ENCODE assay signal across 1 cellular context in the genomic region with DNA sequence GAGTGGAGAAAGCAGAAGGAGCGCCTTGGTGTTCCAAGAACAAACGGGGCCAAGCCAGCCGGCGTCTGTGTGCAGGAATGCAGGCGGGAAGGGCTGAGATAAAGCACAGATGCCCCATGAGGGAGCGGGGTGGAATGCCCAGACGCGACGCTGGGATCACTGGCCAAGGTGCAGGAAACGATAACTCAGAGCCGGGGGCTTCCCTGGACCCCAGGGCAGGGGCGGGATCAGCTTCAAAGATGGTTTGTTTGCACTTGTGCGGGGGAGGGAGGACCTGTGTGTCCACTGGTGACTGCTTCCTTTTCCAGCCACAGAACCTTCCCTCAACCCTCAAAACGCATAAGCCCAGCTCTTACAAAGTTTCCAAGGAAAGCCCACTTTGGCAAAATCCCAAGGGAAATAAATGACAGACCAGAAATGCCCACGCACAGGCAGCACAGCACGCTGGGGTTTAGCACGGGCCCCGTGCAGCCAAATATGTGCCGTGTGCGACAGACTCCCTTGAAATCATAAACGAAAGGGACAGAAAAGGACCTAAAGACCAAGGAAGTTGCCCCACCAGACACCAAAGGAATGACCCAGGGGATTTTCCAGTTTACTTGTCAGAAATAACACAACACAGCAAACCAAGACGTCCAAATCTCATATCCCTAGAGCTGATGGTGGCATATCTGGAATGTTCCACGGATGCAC.
TF ChIP-seq lines count a peak whose summit lies in the region.

No MANE protein-coding gene starts in this region.

TF ChIP-seq in HepG2, 621 proteins besides CTCF, POLR2A, EP300 and RAD21 (continued from another document):
- TF ChIP-seq ZBTB40 (IDR thresholded peaks at IDR 0.05) (no peak), ZBTB40 (CRISPR knock-in tag; IDR thresholded peaks at IDR 0.05) (no peak), ZNF326 (CRISPR knock-in tag; IDR thresholded peaks at IDR 0.05; ENCODE audit: borderline replicate concordance) (no peak), CBX1 (IDR thresholded peaks at IDR 0.05; ENCODE audit: low read depth) (no peak), ZNF562 (CRISPR knock-in tag; IDR thresholded peaks at IDR 0.05; ENCODE audit: borderline replicate concordance) (no peak), NR2F1 (CRISPR knock-in tag; IDR thresholded peaks at IDR 0.05) (no peak; a peak in 1 of 4 replicates), ZBTB42 (CRISPR knock-in tag; IDR thresholded peaks at IDR 0.05) (no peak), ZNF569 (CRISPR knock-in tag; IDR thresholded peaks at IDR 0.05; ENCODE audit: borderline replicate concordance) (no peak), ZNF841 (CRISPR knock-in tag; IDR thresholded peaks at IDR 0.05; ENCODE audit: borderline replicate concordance) (no peak), ZNF639 (CRISPR knock-in tag; conservative IDR thresholded peaks at IDR 0.05) (no peak; the same call in 1 of the 2 replicates), ISL2 (CRISPR knock-in tag; IDR thresholded peaks at IDR 0.05) (peak; percentile 87), ZNF800 (CRISPR knock-in tag; IDR thresholded peaks at IDR 0.05) (peak; percentile 67; the same call in 1 of the 2 replicates), SPEN (CRISPR knock-in tag; IDR thresholded peaks at IDR 0.05; ENCODE audit: low read depth) (peak; percentile 53; the same call in 1 of the 2 replicates), ASH2L (IDR thresholded peaks at IDR 0.05; ENCODE audit: insufficient read length, low read depth, low read length) (peak; percentile 22), ZNF296 (CRISPR knock-in tag; conservative IDR thresholded peaks at IDR 0.05) (peak; percentile 96), ZNF576 (CRISPR knock-in tag; IDR thresholded peaks at IDR 0.05) (0 out of 2 replicates have a peak, but pooled peaks have one; percentile 57), ZNF333 (CRISPR knock-in tag; IDR thresholded peaks at IDR 0.05; ENCODE audit: borderline replicate concordance) (peak; percentile 84; the same call in 1 of the 2 replicates), ZNF329 (CRISPR knock-in tag; IDR thresholded peaks at IDR 0.05; ENCODE audit: low read depth) (no peak), SP1 (IDR thresholded peaks at IDR 0.05) (no peak), SP1 (CRISPR knock-in tag; IDR thresholded peaks at IDR 0.05) (0 out of 2 replicates have a peak, but pooled peaks have one; percentile 19), ZNF335 (CRISPR knock-in tag; IDR thresholded peaks at IDR 0.05) (no peak), TGIF2 (CRISPR knock-in tag; IDR thresholded peaks at IDR 0.05) (no peak), HIVEP1 (CRISPR knock-in tag; IDR thresholded peaks at IDR 0.05) (peak; percentile 99)
- TF ChIP-seq, protein P1, sequence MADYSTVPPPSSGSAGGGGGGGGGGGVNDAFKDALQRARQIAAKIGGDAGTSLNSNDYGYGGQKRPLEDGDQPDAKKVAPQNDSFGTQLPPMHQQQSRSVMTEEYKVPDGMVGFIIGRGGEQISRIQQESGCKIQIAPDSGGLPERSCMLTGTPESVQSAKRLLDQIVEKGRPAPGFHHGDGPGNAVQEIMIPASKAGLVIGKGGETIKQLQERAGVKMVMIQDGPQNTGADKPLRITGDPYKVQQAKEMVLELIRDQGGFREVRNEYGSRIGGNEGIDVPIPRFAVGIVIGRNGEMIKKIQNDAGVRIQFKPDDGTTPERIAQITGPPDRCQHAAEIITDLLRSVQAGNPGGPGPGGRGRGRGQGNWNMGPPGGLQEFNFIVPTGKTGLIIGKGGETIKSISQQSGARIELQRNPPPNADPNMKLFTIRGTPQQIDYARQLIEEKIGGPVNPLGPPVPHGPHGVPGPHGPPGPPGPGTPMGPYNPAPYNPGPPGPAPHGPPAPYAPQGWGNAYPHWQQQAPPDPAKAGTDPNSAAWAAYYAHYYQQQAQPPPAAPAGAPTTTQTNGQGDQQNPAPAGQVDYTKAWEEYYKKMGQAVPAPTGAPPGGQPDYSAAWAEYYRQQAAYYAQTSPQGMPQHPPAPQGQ (CRISPR knock-in tag; IDR thresholded peaks at IDR 0.05; ENCODE audit: borderline replicate concordance), result no peak
- TF ChIP-seq, protein P2, sequence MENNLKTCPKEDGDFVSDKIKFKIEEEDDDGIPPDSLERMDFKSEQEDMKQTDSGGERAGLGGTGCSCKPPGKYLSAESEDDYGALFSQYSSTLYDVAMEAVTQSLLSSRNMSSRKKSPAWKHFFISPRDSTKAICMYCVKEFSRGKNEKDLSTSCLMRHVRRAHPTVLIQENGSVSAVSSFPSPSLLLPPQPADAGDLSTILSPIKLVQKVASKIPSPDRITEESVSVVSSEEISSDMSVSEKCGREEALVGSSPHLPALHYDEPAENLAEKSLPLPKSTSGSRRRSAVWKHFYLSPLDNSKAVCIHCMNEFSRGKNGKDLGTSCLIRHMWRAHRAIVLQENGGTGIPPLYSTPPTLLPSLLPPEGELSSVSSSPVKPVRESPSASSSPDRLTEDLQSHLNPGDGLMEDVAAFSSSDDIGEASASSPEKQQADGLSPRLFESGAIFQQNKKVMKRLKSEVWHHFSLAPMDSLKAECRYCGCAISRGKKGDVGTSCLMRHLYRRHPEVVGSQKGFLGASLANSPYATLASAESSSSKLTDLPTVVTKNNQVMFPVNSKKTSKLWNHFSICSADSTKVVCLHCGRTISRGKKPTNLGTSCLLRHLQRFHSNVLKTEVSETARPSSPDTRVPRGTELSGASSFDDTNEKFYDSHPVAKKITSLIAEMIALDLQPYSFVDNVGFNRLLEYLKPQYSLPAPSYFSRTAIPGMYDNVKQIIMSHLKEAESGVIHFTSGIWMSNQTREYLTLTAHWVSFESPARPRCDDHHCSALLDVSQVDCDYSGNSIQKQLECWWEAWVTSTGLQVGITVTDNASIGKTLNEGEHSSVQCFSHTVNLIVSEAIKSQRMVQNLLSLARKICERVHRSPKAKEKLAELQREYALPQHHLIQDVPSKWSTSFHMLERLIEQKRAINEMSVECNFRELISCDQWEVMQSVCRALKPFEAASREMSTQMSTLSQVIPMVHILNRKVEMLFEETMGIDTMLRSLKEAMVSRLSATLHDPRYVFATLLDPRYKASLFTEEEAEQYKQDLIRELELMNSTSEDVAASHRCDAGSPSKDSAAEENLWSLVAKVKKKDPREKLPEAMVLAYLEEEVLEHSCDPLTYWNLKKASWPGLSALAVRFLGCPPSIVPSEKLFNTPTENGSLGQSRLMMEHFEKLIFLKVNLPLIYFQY (CRISPR knock-in tag; IDR thresholded peaks at IDR 0.05; ENCODE audit: borderline replicate concordance), result peak; percentile 13; the same call in 1 of the 2 replicates
- TF ChIP-seq, protein P3, sequence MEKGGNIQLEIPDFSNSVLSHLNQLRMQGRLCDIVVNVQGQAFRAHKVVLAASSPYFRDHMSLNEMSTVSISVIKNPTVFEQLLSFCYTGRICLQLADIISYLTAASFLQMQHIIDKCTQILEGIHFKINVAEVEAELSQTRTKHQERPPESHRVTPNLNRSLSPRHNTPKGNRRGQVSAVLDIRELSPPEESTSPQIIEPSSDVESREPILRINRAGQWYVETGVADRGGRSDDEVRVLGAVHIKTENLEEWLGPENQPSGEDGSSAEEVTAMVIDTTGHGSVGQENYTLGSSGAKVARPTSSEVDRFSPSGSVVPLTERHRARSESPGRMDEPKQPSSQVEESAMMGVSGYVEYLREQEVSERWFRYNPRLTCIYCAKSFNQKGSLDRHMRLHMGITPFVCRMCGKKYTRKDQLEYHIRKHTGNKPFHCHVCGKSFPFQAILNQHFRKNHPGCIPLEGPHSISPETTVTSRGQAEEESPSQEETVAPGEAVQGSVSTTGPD (CRISPR knock-in tag; IDR thresholded peaks at IDR 0.05), result peak; percentile 83
- TF ChIP-seq, protein P4, sequence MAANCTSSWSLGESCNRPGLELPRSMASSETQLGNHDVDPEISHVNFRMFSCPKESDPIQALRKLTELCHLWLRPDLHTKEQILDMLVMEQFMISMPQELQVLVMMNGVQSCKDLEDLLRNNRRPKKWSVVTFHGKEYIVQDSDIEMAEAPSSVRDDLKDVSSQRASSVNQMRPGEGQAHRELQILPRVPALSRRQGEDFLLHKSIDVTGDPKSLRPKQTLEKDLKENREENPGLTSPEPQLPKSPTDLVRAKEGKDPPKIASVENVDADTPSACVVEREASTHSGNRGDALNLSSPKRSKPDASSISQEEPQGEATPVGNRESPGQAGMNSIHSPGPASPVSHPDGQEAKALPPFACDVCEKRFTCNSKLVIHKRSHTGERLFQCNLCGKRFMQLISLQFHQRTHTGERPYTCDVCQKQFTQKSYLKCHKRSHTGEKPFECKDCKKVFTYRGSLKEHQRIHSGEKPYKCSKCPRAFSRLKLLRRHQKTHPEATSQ (CRISPR knock-in tag; IDR thresholded peaks at IDR 0.05; ENCODE audit: borderline replicate concordance), result no peak; the same call in 1 of the 2 replicates
- TF ChIP-seq, protein P5, sequence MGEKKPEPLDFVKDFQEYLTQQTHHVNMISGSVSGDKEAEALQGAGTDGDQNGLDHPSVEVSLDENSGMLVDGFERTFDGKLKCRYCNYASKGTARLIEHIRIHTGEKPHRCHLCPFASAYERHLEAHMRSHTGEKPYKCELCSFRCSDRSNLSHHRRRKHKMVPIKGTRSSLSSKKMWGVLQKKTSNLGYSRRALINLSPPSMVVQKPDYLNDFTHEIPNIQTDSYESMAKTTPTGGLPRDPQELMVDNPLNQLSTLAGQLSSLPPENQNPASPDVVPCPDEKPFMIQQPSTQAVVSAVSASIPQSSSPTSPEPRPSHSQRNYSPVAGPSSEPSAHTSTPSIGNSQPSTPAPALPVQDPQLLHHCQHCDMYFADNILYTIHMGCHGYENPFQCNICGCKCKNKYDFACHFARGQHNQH (CRISPR knock-in tag; IDR thresholded peaks at IDR 0.05), result 0 out of 2 replicates have a peak, but pooled peaks have one; percentile 62
TF ChIP-seq in HepG2: peak in this region for 278.
